ENCODE assay signal across 2 cellular contexts in genomic region chr10:77784856-77785255, GRCh38.
TF ChIP-seq lines count a peak whose summit lies in the region.

No MANE protein-coding gene starts in this region.

TF ChIP-seq in IMR-90, 13 proteins besides CTCF, POLR2A, EP300 and RAD21 (continued from another document):
- TF ChIP-seq, protein P1, sequence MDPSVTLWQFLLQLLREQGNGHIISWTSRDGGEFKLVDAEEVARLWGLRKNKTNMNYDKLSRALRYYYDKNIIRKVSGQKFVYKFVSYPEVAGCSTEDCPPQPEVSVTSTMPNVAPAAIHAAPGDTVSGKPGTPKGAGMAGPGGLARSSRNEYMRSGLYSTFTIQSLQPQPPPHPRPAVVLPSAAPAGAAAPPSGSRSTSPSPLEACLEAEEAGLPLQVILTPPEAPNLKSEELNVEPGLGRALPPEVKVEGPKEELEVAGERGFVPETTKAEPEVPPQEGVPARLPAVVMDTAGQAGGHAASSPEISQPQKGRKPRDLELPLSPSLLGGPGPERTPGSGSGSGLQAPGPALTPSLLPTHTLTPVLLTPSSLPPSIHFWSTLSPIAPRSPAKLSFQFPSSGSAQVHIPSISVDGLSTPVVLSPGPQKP (IDR thresholded peaks at IDR 0.05; ENCODE audit: borderline replicate concordance, low read depth, low read length), result no peak
- TF ChIP-seq BHLHE40 (IDR thresholded peaks at IDR 0.05; ENCODE audit: low read depth, low read length) (peak; percentile 74), FOS (IDR thresholded peaks at IDR 0.05; ENCODE audit: low read depth, low read length) (peak; percentile 34; the same call in 1 of the 2 replicates)

TF ChIP-seq in WTC11, 78 proteins besides CTCF, POLR2A, EP300 and RAD21 (continued from another document):
- TF ChIP-seq NR2C2 (CRISPR knock-in tag; IDR thresholded peaks at IDR 0.05), result no peak
- TF ChIP-seq ZNF232 (CRISPR knock-in tag; IDR thresholded peaks at IDR 0.05), result no peak
- TF ChIP-seq, protein P2, sequence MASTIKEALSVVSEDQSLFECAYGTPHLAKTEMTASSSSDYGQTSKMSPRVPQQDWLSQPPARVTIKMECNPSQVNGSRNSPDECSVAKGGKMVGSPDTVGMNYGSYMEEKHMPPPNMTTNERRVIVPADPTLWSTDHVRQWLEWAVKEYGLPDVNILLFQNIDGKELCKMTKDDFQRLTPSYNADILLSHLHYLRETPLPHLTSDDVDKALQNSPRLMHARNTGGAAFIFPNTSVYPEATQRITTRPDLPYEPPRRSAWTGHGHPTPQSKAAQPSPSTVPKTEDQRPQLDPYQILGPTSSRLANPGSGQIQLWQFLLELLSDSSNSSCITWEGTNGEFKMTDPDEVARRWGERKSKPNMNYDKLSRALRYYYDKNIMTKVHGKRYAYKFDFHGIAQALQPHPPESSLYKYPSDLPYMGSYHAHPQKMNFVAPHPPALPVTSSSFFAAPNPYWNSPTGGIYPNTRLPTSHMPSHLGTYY (CRISPR knock-in tag; IDR thresholded peaks at IDR 0.05), result no peak
- no peak for TF ChIP-seq NFE2L1 (CRISPR knock-in tag; IDR thresholded peaks at IDR 0.05)
- TF ChIP-seq RELA (CRISPR knock-in tag; IDR thresholded peaks at IDR 0.05; ENCODE audit: borderline replicate concordance), result no peak
- TF ChIP-seq NFYB (CRISPR knock-in tag; conservative IDR thresholded peaks at IDR 0.05; ENCODE audit: low read depth), result no peak
- no peak for TF ChIP-seq E2F4 (CRISPR knock-in tag; IDR thresholded peaks at IDR 0.05; ENCODE audit: borderline replicate concordance, low read depth)
- TF ChIP-seq, protein P3, sequence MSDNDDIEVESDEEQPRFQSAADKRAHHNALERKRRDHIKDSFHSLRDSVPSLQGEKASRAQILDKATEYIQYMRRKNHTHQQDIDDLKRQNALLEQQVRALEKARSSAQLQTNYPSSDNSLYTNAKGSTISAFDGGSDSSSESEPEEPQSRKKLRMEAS (CRISPR knock-in tag; IDR thresholded peaks at IDR 0.05), result no peak
- no peak for TF ChIP-seq ZNF416 (CRISPR knock-in tag; IDR thresholded peaks at IDR 0.05)
- TF ChIP-seq ZMAT4 (CRISPR knock-in tag; IDR thresholded peaks at IDR 0.05), result no peak
- TF ChIP-seq E2F5 (CRISPR knock-in tag; IDR thresholded peaks at IDR 0.05), result no peak
- TF ChIP-seq IRF2 (CRISPR knock-in tag; IDR thresholded peaks at IDR 0.05; ENCODE audit: borderline replicate concordance, low read depth), result no peak
- TF ChIP-seq SMAD4 (CRISPR knock-in tag; IDR thresholded peaks at IDR 0.05), result no peak
- TF ChIP-seq, protein P4, sequence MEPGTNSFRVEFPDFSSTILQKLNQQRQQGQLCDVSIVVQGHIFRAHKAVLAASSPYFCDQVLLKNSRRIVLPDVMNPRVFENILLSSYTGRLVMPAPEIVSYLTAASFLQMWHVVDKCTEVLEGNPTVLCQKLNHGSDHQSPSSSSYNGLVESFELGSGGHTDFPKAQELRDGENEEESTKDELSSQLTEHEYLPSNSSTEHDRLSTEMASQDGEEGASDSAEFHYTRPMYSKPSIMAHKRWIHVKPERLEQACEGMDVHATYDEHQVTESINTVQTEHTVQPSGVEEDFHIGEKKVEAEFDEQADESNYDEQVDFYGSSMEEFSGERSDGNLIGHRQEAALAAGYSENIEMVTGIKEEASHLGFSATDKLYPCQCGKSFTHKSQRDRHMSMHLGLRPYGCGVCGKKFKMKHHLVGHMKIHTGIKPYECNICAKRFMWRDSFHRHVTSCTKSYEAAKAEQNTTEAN (CRISPR knock-in tag; IDR thresholded peaks at IDR 0.05), result no peak
- TF ChIP-seq FOXK1 (CRISPR knock-in tag; IDR thresholded peaks at IDR 0.05), result no peak
- TF ChIP-seq FOXP4 (CRISPR knock-in tag; IDR thresholded peaks at IDR 0.05), result no peak
- TF ChIP-seq, protein P5, sequence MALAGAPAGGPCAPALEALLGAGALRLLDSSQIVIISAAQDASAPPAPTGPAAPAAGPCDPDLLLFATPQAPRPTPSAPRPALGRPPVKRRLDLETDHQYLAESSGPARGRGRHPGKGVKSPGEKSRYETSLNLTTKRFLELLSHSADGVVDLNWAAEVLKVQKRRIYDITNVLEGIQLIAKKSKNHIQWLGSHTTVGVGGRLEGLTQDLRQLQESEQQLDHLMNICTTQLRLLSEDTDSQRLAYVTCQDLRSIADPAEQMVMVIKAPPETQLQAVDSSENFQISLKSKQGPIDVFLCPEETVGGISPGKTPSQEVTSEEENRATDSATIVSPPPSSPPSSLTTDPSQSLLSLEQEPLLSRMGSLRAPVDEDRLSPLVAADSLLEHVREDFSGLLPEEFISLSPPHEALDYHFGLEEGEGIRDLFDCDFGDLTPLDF (CRISPR knock-in tag; IDR thresholded peaks at IDR 0.05), result no peak
TF ChIP-seq in WTC11: peak in this region for 0.
